10 cellular contexts compared by ENCODE assay signal in genomic region chr7:138478499-138478908, GRCh38. TPM values are rescaled to one million over a fixed set of nuclear protein-coding genes. Genes with fewer than 3 reads are reported as not detected.
DNase-seq lines count a peak whose midpoint lies in the region; ATAC-seq and TF ChIP-seq lines count a peak whose summit lies in the region.
"Had no signal": no experiment of that assay in that cellular context is flagged by ENCODE, and none has a peak within 500 bp of the region (broad histone marks: within the 10 kb centered on the region; RNA-seq: fewer than 3 reads in every experiment).

No MANE protein-coding gene starts in this region.

- TF ChIP-seq POLR2A in thyroid gland (IDR thresholded peaks at IDR 0.05), result no peak

- 65 to 67% methylated on average over 1 of the region's 1 CpG for WGBS in thyroid gland, 2 donors

- no peaks in the 10 kb centered on the region for H3K36me3 ChIP-seq in thyroid gland

- peaks cover 58% of the 10 kb centered on the region for H3K4me1 Mint-ChIP-seq in activated naive CD8-positive, alpha-beta T cell treated with anti-CD3 and anti-CD28 coated beads, Interleukin-2, amount 50 U/mL, for 24 hours

- peaks cover 4% of the 10 kb centered on the region for H3K36me3 Mint-ChIP-seq in activated naive CD8-positive, alpha-beta T cell treated with anti-CD3 and anti-CD28 coated beads, Interleukin-2, amount 50 U/mL, for 24 hours (ENCODE audit: low read depth)
- H3K36me3 Mint-ChIP-seq: immature natural killer cell had no signal

- no peak overlapping the region for H3K27ac Mint-ChIP-seq in activated naive CD8-positive, alpha-beta T cell treated with anti-CD3 and anti-CD28 coated beads, Interleukin-2, amount 50 U/mL, for 24 hours

- H3K27me3 Mint-ChIP-seq in activated naive CD8-positive, alpha-beta T cell treated with anti-CD3 and anti-CD28 coated beads, Interleukin-2, amount 50 U/mL, for 24 hours, result no peaks in the 10 kb centered on the region

- H3K27ac ChIP-seq in thyroid gland, result no peak overlapping the region

- no peak for TF ChIP-seq CTCF in thyroid gland (IDR thresholded peaks at IDR 0.05)

- no peaks in the 10 kb centered on the region for H3K9me3 ChIP-seq in thyroid gland

- H3K9me3 Mint-ChIP-seq in activated naive CD8-positive, alpha-beta T cell treated with anti-CD3 and anti-CD28 coated beads, Interleukin-2, amount 50 U/mL, for 24 hours, result no peaks in the 10 kb centered on the region
- H3K9me3 Mint-ChIP-seq: immature natural killer cell had no signal

- no peak overlapping the region for H3K4me3 ChIP-seq in thyroid gland (replicated peaks in 1 of 3)

- no peak overlapping the region for H3K4me3 Mint-ChIP-seq in activated naive CD8-positive, alpha-beta T cell treated with anti-CD3 and anti-CD28 coated beads, Interleukin-2, amount 50 U/mL, for 24 hours

- DNase-seq in DMS53 (lab: John Stamatoyannopoulos, UW) (peak; percentile 92), pons (ENCODE audit: low spot score) (no peak), EL (no peak), HuH-7 (ENCODE audit: low spot score) (no peak), thyroid gland (no peak)
- no peak for DNase-seq in activated naive CD8-positive, alpha-beta T cell treated with anti-CD3 and anti-CD28 coated beads, Interleukin-2, amount 50 U/mL, for 24 hours
- DNase-seq: immature natural killer cell, NCI-H526 had no signal

- H3K4me1 ChIP-seq in thyroid gland, result peaks cover 6 to 13% of the 10 kb centered on the region in 2 donors

- H3K27me3 ChIP-seq in thyroid gland, result no peaks in the 10 kb centered on the region

- ATAC-seq in GM19438 (IDR thresholded peaks at IDR 0.05; ENCODE audit: low read depth, unreplicated experiment) (peak; percentile 75), HG03139 (IDR thresholded peaks at IDR 0.05; ENCODE audit: unreplicated experiment) (peak; percentile 68)
- ATAC-seq in activated naive CD8-positive, alpha-beta T cell treated with anti-CD3 and anti-CD28 coated beads, Interleukin-2, amount 50 U/mL, for 24 hours, result peak; percentile 85

- intact Hi-C loops in thyroid gland (cut with DNase I), result no loop called here

RNA-seq across cellular contexts. Expression of gene TRIM24, which starts 18.4 kb away (rescaled TPM):
- total RNA-seq in thyroid gland, result 10 to 100 TPM; 21.8 to 27.0 (median 24.7) TPM
